12 cellular contexts compared by ENCODE assay signal in genomic region chr4:6751611-6752485, GRCh38. TPM values are rescaled to one million over a fixed set of nuclear protein-coding genes. Genes with fewer than 3 reads are reported as not detected.
DNase-seq lines count a peak whose midpoint lies in the region; ATAC-seq, FAIRE-seq and TF ChIP-seq lines count a peak whose summit lies in the region.
"Had no signal": no experiment of that assay in that cellular context is flagged by ENCODE, and none has a peak within 500 bp of the region (broad histone marks: within the 10 kb centered on the region; RNA-seq: fewer than 3 reads in every experiment).

No MANE protein-coding gene starts in this region.

- peak; percentile 13 for DNase-seq in NCI-H2107 treated with DMSO at 0.1 percent for 48 hours (lab: John Stamatoyannopoulos, UW; ENCODE audit: unreplicated experiment)
- no peak for DNase-seq in NCI-H2107 (lab: John Stamatoyannopoulos, UW)
- DNase-seq in NCI-H2029 treated with DMSO at 0.1 percent for 48 hours (lab: John Stamatoyannopoulos, UW), result peak; percentile 47
- DNase-seq in bronchial epithelial cell (ENCODE audit: low read depth), result peak; percentile 38
- DNase-seq in neuronal stem cell (ENCODE audit: low spot score), result no peak
- no peak for DNase-seq in uterus
- DNase-seq: NCI-H2171, SK-N-SH had no signal

- no peak overlapping the region for H3K4me3 ChIP-seq in bronchial epithelial cell (ENCODE audit: low read depth, low read length)
- H3K4me3 ChIP-seq in neuronal stem cell (ENCODE audit: low read length in 2 of 2), result no peak overlapping the region
- no peak overlapping the region for H3K4me3 ChIP-seq in uterus
- H3K4me3 ChIP-seq: neural progenitor cell had no signal

- ATAC-seq in HG03457 (IDR thresholded peaks at IDR 0.05; ENCODE audit: unreplicated experiment) (no peak), HG02840 (IDR thresholded peaks at IDR 0.05; ENCODE audit: low FRiP score, unreplicated experiment) (no peak)

- no peak overlapping the region for H2BK5ac ChIP-seq in neuronal stem cell (ENCODE audit: low read length)

- H3K4me2 ChIP-seq in neuronal stem cell (ENCODE audit: insufficient read depth, low read length, poor library complexity, severe bottlenecking), result no peak overlapping the region
- H3K4me2 ChIP-seq: SK-N-SH had no signal

- no CpG with 5 or more reads among the region's 18 CpGs for WGBS in neuronal stem cell (ENCODE audit: extremely low coverage in 2 of 2, insufficient read length in 2 of 2, insufficient replicate concordance in 1 of 2), 2 donors

- no peak for FAIRE-seq in bronchial epithelial cell (lab: Jason Lieb, UNC)

- no peak overlapping the region for H2BK12ac ChIP-seq in neuronal stem cell (ENCODE audit: low read length)

- peaks cover 2% of the 10 kb centered on the region for H3K79me1 ChIP-seq in neuronal stem cell (ENCODE audit: low read depth, low read length)

- H4K8ac ChIP-seq in neuronal stem cell (ENCODE audit: low read depth, low read length), result no peak overlapping the region

- peaks cover 0 to 2% of the 10 kb centered on the region in 2 donors for H3K9me3 ChIP-seq in neuronal stem cell (replicated peaks in 1 of 2; ENCODE audit: control insufficient read depth in 2 of 2, insufficient read depth in 1 of 2, low read depth in 1 of 2, low read length in 2 of 2)
- H3K9me3 ChIP-seq in uterus, result no peaks in the 10 kb centered on the region
- H3K9me3 ChIP-seq: SK-N-SH had no signal

- H3K4me1 ChIP-seq in neuronal stem cell (ENCODE audit: control insufficient read depth in 2 of 2, insufficient read depth in 1 of 2, low read depth in 1 of 2, low read length in 2 of 2) (peaks cover 11 to 23% of the 10 kb centered on the region in 2 donors), uterus (peaks cover 0 to 6% of the 10 kb centered on the region in 2 donors)

- H3K14ac ChIP-seq in neuronal stem cell (ENCODE audit: low read length), result no peak overlapping the region

- no peak overlapping the region for H2BK120ac ChIP-seq in neuronal stem cell (ENCODE audit: low read depth, low read length)

- no peak overlapping the region for H3K27ac ChIP-seq in neuronal stem cell (replicated peaks; ENCODE audit: low read length)
- H3K27ac ChIP-seq in uterus, result no peak overlapping the region
- H3K27ac ChIP-seq: neural progenitor cell had no signal

- TF ChIP-seq CTCF in bronchial epithelial cell (IDR thresholded peaks at IDR 0.05; ENCODE audit: insufficient read depth, low read length, severe bottlenecking), result no peak
- TF ChIP-seq CTCF in uterus (IDR thresholded peaks at IDR 0.05), result no peak

- H3K18ac ChIP-seq in neuronal stem cell (ENCODE audit: low read length), result no peak overlapping the region

- H3K23ac ChIP-seq in neuronal stem cell (ENCODE audit: low read depth, low read length, poor library complexity), result no peak overlapping the region

- H3K36me3 ChIP-seq in bronchial epithelial cell (ENCODE audit: control insufficient read depth, insufficient read depth, low read length) (no peaks in the 10 kb centered on the region), neuronal stem cell (replicated peaks in 1 of 2; ENCODE audit: control insufficient read depth in 2 of 2, insufficient read depth in 2 of 2, low read length in 2 of 2) (no peaks in the 10 kb centered on the region), uterus (no peaks in the 10 kb centered on the region)
- H3K36me3 ChIP-seq: neural progenitor cell had no signal

- no peak overlapping the region for H4K91ac ChIP-seq in neuronal stem cell (ENCODE audit: low read depth, low read length, poor library complexity)

- intact Hi-C loops in uterus (cut with DNase I; ENCODE audit: low total_unique reads), result no loop called here

- no peak overlapping the region for H3K4ac ChIP-seq in neuronal stem cell (ENCODE audit: low read length)

- no peak overlapping the region for H2AK5ac ChIP-seq in neuronal stem cell (ENCODE audit: low read depth, low read length)

- H3K27me3 ChIP-seq in bronchial epithelial cell (ENCODE audit: control insufficient read depth, insufficient read depth, low read length) (no peaks in the 10 kb centered on the region), neuronal stem cell (ENCODE audit: control insufficient read depth in 3 of 3, insufficient read depth in 3 of 3, low read depth in 1 of 3, low read length in 3 of 3) (peaks cover 0 to 5% (median 0%) of the 10 kb centered on the region in 3 experiments), uterus (no peaks in the 10 kb centered on the region)
- H3K27me3 ChIP-seq: neural progenitor cell had no signal

- H3K9ac ChIP-seq in neuronal stem cell (ENCODE audit: low read depth, low read length, poor library complexity), result no peak overlapping the region
- H3K9ac ChIP-seq: neural progenitor cell, SK-N-SH had no signal

- H2AFZ ChIP-seq in neuronal stem cell (ENCODE audit: low read length), result peak overlapping the region; percentile 20
- H2AFZ ChIP-seq: neural progenitor cell had no signal

- no peak overlapping the region for H2BK15ac ChIP-seq in neuronal stem cell (ENCODE audit: low read length)

- no peak for TF ChIP-seq POLR2A in uterus (IDR thresholded peaks at IDR 0.05)

RNA-seq across cellular contexts. Expression of gene KIAA0232, which starts 30.7 kb away (rescaled TPM):
- total RNA-seq in bronchial epithelial cell (20.5 and 28.0 TPM in 2 replicates), uterus (10 to 100 TPM; 13.8 to 78.8 (median 43.4) TPM)
- 19.1 TPM for polyA plus RNA-seq in neuronal stem cell (2013, experiment 1 of 2)
- 19.2 TPM for polyA plus RNA-seq in neuronal stem cell (2013, experiment 2 of 2)

RNA-seq across cellular contexts. Expression of gene BLOC1S4, which starts 35.9 kb away (rescaled TPM):
- total RNA-seq in bronchial epithelial cell (14.2 and 14.5 TPM in 2 replicates), uterus (10 to 100 TPM in 2 of 4 donors, 1 to 10 TPM in 2; 8.5 to 26.6 (median 11.7) TPM)
- 13.1 TPM for polyA plus RNA-seq in neuronal stem cell (2013, experiment 1 of 2)
- polyA plus RNA-seq in neuronal stem cell (2013, experiment 2 of 2), result 12.4 TPM

RNA-seq across cellular contexts. Expression of gene MRFAP1L1, which starts 42.2 kb away (rescaled TPM):
- total RNA-seq in bronchial epithelial cell, result 57.9 and 79.2 TPM in 2 replicates
- 58.3 TPM for polyA plus RNA-seq in neuronal stem cell (2013, experiment 1 of 2)
- polyA plus RNA-seq in neuronal stem cell (2013, experiment 2 of 2), result 58.9 TPM
- total RNA-seq in uterus, result 10 to 100 TPM; 56.9 to 99.9 (median 71.7) TPM

RNA-seq across cellular contexts. Expression of gene S100P, which starts 58.2 kb away (rescaled TPM):
- total RNA-seq in bronchial epithelial cell (641 and 928 TPM in 2 replicates), uterus (1 to 10 TPM in 1 of 4 donors, under 1 TPM in 1, not detected in 2; 0.26 to 1.3 TPM)
- 0.32 TPM for polyA plus RNA-seq in neuronal stem cell (2013, experiment 1 of 2)
- polyA plus RNA-seq in neuronal stem cell (2013, experiment 2 of 2), result not detected
- total RNA-seq: A172 had no signal
- polyA plus RNA-seq: SK-N-SH had no signal

Comparison
In these comparisons a context has a peak if more than half of its experiments do, and no peak if none do; other contexts are left out.
1. DNase-seq: peak in NCI-H2107 treated with DMSO at 0.1 percent for 48 hours (single experiment), NCI-H2029 treated with DMSO at 0.1 percent for 48 hours (single experiment) and bronchial epithelial cell (single experiment); none in NCI-H2107 (single experiment), neuronal stem cell (single experiment) and uterus (0 of 2).